Comparison of ENCODE assay signal across 21 cellular contexts in genomic region chr2:75489682-75490180, GRCh38.
DNase-seq lines count a peak whose midpoint lies in the region; ATAC-seq and TF ChIP-seq lines count a peak whose summit lies in the region.
"Had no signal": no experiment of that assay in that cellular context is flagged by ENCODE, and none has a peak within 500 bp of the region (broad histone marks: within the 10 kb centered on the region; RNA-seq: fewer than 3 reads in every experiment).

No MANE protein-coding gene starts in this region.

- TF ChIP-seq CTCF in foreskin keratinocyte (conservative IDR thresholded peaks at IDR 0.05) (no peak), nephron (IDR thresholded peaks at IDR 0.05; ENCODE audit: unreplicated experiment in 3 of 3) (no peak)

- peaks cover 11% of the 10 kb centered on the region for H3K36me3 Mint-ChIP-seq in nephron (ENCODE audit: low read depth)
- no peaks in the 10 kb centered on the region for H3K36me3 Mint-ChIP-seq in effector memory CD8-positive, alpha-beta T cell (ENCODE audit: insufficient read depth)
- H3K36me3 Mint-ChIP-seq: CD4-positive, CD25-positive, alpha-beta regulatory T cell had no signal

- H3K4me1 ChIP-seq in foreskin keratinocyte, result peaks cover 7% of the 10 kb centered on the region
- H3K4me1 ChIP-seq: BLaER1, SJCRH30 had no signal

- peak; percentile 15 for DNase-seq in EH (ENCODE audit: low read depth)
- DNase-seq in NCI-H226, result peak; percentile 28
- DNase-seq in foreskin keratinocyte, result peak in 1 of 2 donors; percentile 47
- no peak for DNase-seq in posterior cingulate gyrus
- DNase-seq in EL, result no peak
- DNase-seq in effector memory CD8-positive, alpha-beta T cell, result no peak
- DNase-seq: CD4-positive, CD25-positive, alpha-beta regulatory T cell; HCEC 1CT; Karpas-422; NCI-H1092 treated with DMSO at 0.1 percent for 48 hours; NCI-H1436; NCI-H187; NCI-H2081 treated with DMSO at 0.1 percent for 48 hours; NCI-H2171; NCI-H345; NCI-H510A treated with DMSO at 0.1 percent for 48 hours; NCI-H774; SJCRH30 had no signal

- H3K27ac Mint-ChIP-seq in nephron, result peak overlapping the region in 2 of 3 experiments; percentile 24 to 33
- no peak overlapping the region for H3K27ac Mint-ChIP-seq in effector memory CD8-positive, alpha-beta T cell
- H3K27ac Mint-ChIP-seq: CD4-positive, CD25-positive, alpha-beta regulatory T cell had no signal

- H3K4me3 Mint-ChIP-seq in nephron, result peak overlapping the region in 1 of 3 experiments; percentile 59
- no peak overlapping the region for H3K4me3 Mint-ChIP-seq in effector memory CD8-positive, alpha-beta T cell
- H3K4me3 Mint-ChIP-seq: CD4-positive, CD25-positive, alpha-beta regulatory T cell had no signal

- H3K27me3 Mint-ChIP-seq in nephron (ENCODE audit: low read depth), result no peaks in the 10 kb centered on the region
- peaks cover 0 to 8% of the 10 kb centered on the region in 2 donors for H3K27me3 Mint-ChIP-seq in effector memory CD8-positive, alpha-beta T cell
- H3K27me3 Mint-ChIP-seq: CD4-positive, CD25-positive, alpha-beta regulatory T cell had no signal

- peaks cover 18% of the 10 kb centered on the region for H3K4me1 Mint-ChIP-seq in nephron
- no peaks in the 10 kb centered on the region for H3K4me1 Mint-ChIP-seq in effector memory CD8-positive, alpha-beta T cell (ENCODE audit: low read depth in 2 of 2)
- H3K4me1 Mint-ChIP-seq: CD4-positive, CD25-positive, alpha-beta regulatory T cell had no signal

- peaks cover 6% of the 10 kb centered on the region for H3K9me3 Mint-ChIP-seq in nephron
- no peaks in the 10 kb centered on the region for H3K9me3 Mint-ChIP-seq in effector memory CD8-positive, alpha-beta T cell

- peak; percentile 72 for ATAC-seq in foreskin keratinocyte
- no peak for ATAC-seq in effector memory CD8-positive, alpha-beta T cell (replicated peaks)
- ATAC-seq: Right ventricle myocardium inferior had no signal

- H3K27me3 ChIP-seq in foreskin keratinocyte, result no peaks in the 10 kb centered on the region
- H3K27me3 ChIP-seq: BLaER1, SJCRH30 had no signal

- no peak overlapping the region for H3K27ac ChIP-seq in foreskin keratinocyte
- H3K27ac ChIP-seq: BLaER1, SJCRH30 had no signal

- intact Hi-C loops in posterior cingulate gyrus (cut with DNase I), result no loop called here

Comparison
In these comparisons a context has a peak if more than half of its experiments do, and no peak if none do; other contexts are left out.
1. DNase-seq: peak in EH (single experiment) and NCI-H226 (single experiment); none in posterior cingulate gyrus (0 of 10), EL (single experiment) and effector memory CD8-positive, alpha-beta T cell (0 of 3).
2. H3K27ac Mint-ChIP-seq: peak in nephron (2 of 3); none in effector memory CD8-positive, alpha-beta T cell (0 of 2).